ENCODE assay signal across 8 cellular contexts in genomic region chr3:187368765-187369450, GRCh38. TPM values are rescaled to one million over a fixed set of nuclear protein-coding genes. Genes with fewer than 3 reads are reported as not detected.
A peak's percentile ranks its signal among the peaks of the same experiment; 100 is the strongest.
DNase-seq lines count a peak whose midpoint lies in the region; ATAC-seq and TF ChIP-seq lines count a peak whose summit lies in the region.

No MANE protein-coding gene starts in this region.

- peak overlapping the region; percentile 90 for H3K4me3 Mint-ChIP-seq in activated T-helper 1 cell treated with anti-CD3 and anti-CD28 coated beads, Interleukin-12 subunit alpha, Interleukin-12 subunit beta, Interleukin-2, Interleukin-4 antibody, amounts not matched to agents 30 ng/mL and 10 ng/mL and 1 ng/mL, durations not matched to agents 14 hours and 24 hours and 36 hours
- peak overlapping the region; percentile 32 for H3K4me3 Mint-ChIP-seq in type B pancreatic cell

- peaks cover 42% of the 10 kb centered on the region for H3K4me1 Mint-ChIP-seq in activated T-helper 1 cell treated with anti-CD3 and anti-CD28 coated beads, Interleukin-12 subunit alpha, Interleukin-12 subunit beta, Interleukin-2, Interleukin-4 antibody, amounts not matched to agents 30 ng/mL and 10 ng/mL and 1 ng/mL, durations not matched to agents 14 hours and 24 hours and 36 hours (ENCODE audit: low read depth)
- H3K4me1 Mint-ChIP-seq in type B pancreatic cell (ENCODE audit: unreplicated experiment), result peaks cover 3% of the 10 kb centered on the region

- peak overlapping the region; percentile 98 for H3K27ac Mint-ChIP-seq in activated T-helper 1 cell treated with anti-CD3 and anti-CD28 coated beads, Interleukin-12 subunit alpha, Interleukin-12 subunit beta, Interleukin-2, Interleukin-4 antibody, amounts not matched to agents 30 ng/mL and 10 ng/mL and 1 ng/mL, durations not matched to agents 14 hours and 24 hours and 36 hours
- H3K27ac Mint-ChIP-seq in type B pancreatic cell, result peak overlapping the region; percentile 86

- no peaks in the 10 kb centered on the region for H3K27me3 Mint-ChIP-seq in activated T-helper 1 cell treated with anti-CD3 and anti-CD28 coated beads, Interleukin-12 subunit alpha, Interleukin-12 subunit beta, Interleukin-2, Interleukin-4 antibody, amounts not matched to agents 30 ng/mL and 10 ng/mL and 1 ng/mL, durations not matched to agents 14 hours and 24 hours and 36 hours (ENCODE audit: insufficient read depth)
- no peaks in the 10 kb centered on the region for H3K27me3 Mint-ChIP-seq in type B pancreatic cell

- DNase-seq in activated T-helper 1 cell treated with anti-CD3 and anti-CD28 coated beads, Interleukin-12 subunit alpha, Interleukin-12 subunit beta, Interleukin-2, Interleukin-4 antibody, amounts not matched to agents 30 ng/mL and 10 ng/mL and 1 ng/mL, durations not matched to agents 14 hours and 24 hours and 36 hours (ENCODE audit: low spot score), result no peak
- DNase-seq in left lobe of liver (ENCODE audit: low spot score) (no peak), type B pancreatic cell (ENCODE audit: extremely low spot score, unreplicated experiment) (no peak), NCI-H1417 treated with DMSO at 0.1 percent for 48 hours (lab: John Stamatoyannopoulos, UW) (no peak), NCI-H2107 (lab: John Stamatoyannopoulos, UW) (no peak)
- no peak for DNase-seq in activated effector memory CD4-positive, alpha-beta T cell treated with Interleukin-2 at 50 U/mL for 16 hours

- intact Hi-C loops in activated T-helper 1 cell treated with anti-CD3 and anti-CD28 coated beads, Interleukin-12 subunit alpha, Interleukin-12 subunit beta, Interleukin-2, Interleukin-4 antibody, amounts not matched to agents 30 ng/mL and 10 ng/mL and 1 ng/mL, durations not matched to agents 14 hours and 24 hours and 36 hours (cut with micrococcal nuclease), result loop anchor here (1.0 to 5.0 kb wide), 2 partner anchors 50 to 1763 kb away; no protein-coding TSS in a partner anchor

- H3K36me3 Mint-ChIP-seq in activated T-helper 1 cell treated with anti-CD3 and anti-CD28 coated beads, Interleukin-12 subunit alpha, Interleukin-12 subunit beta, Interleukin-2, Interleukin-4 antibody, amounts not matched to agents 30 ng/mL and 10 ng/mL and 1 ng/mL, durations not matched to agents 14 hours and 24 hours and 36 hours (ENCODE audit: low read depth), result peaks cover 42% of the 10 kb centered on the region
- no peaks in the 10 kb centered on the region for H3K36me3 Mint-ChIP-seq in type B pancreatic cell

- no peak for TF ChIP-seq CTCF in type B pancreatic cell (conservative IDR thresholded peaks at IDR 0.05)

- H3K9me3 Mint-ChIP-seq in activated T-helper 1 cell treated with anti-CD3 and anti-CD28 coated beads, Interleukin-12 subunit alpha, Interleukin-12 subunit beta, Interleukin-2, Interleukin-4 antibody, amounts not matched to agents 30 ng/mL and 10 ng/mL and 1 ng/mL, durations not matched to agents 14 hours and 24 hours and 36 hours, result no peaks in the 10 kb centered on the region
- H3K9me3 Mint-ChIP-seq in type B pancreatic cell, result peaks cover 8% of the 10 kb centered on the region

- ATAC-seq in GM18511 (IDR thresholded peaks at IDR 0.05; ENCODE audit: unreplicated experiment), result peak; percentile 43
- ATAC-seq in HG03135 (IDR thresholded peaks at IDR 0.05; ENCODE audit: unreplicated experiment), result peak; percentile 34
- ATAC-seq in left lobe of liver, result peak; percentile 66

RNA-seq across cellular contexts. Expression of gene RTP4, which starts 0.7 kb away (rescaled TPM):
- total RNA-seq in activated T-helper 1 cell treated with anti-CD3 and anti-CD28 coated beads, Interleukin-12 subunit alpha, Interleukin-12 subunit beta, Interleukin-2, Interleukin-4 antibody, amounts not matched to agents 30 ng/mL and 10 ng/mL and 1 ng/mL, durations not matched to agents 14 hours and 24 hours and 36 hours, result 3.4 and 4.0 TPM in 2 replicates
- total RNA-seq in left lobe of liver, result 1.9 TPM
- 1.4 and 2.8 TPM in 2 replicates for total RNA-seq in type B pancreatic cell (ENCODE audit: low replicate concordance)
